In genomic region chr10:15344256-15344875, GRCh38 we compare ENCODE assay signal across 17 cellular contexts. TPM values are rescaled to one million over a fixed set of nuclear protein-coding genes. Genes with fewer than 3 reads are reported as not detected.
DNase-seq lines count a peak whose midpoint lies in the region; ATAC-seq and TF ChIP-seq lines count a peak whose summit lies in the region.
"Had no signal": no experiment of that assay in that cellular context is flagged by ENCODE, and none has a peak within 500 bp of the region (broad histone marks: within the 10 kb centered on the region; RNA-seq: fewer than 3 reads in every experiment).

No MANE protein-coding gene starts in this region.

- H3K9me3 ChIP-seq in BLaER1 (no peaks in the 10 kb centered on the region), colonic mucosa (no peaks in the 10 kb centered on the region)

- TF ChIP-seq CTCF in colonic mucosa (IDR thresholded peaks at IDR 0.05), result no peak
- no peak for TF ChIP-seq CTCF in neural crest cell (conservative IDR thresholded peaks at IDR 0.05)
- no peak for TF ChIP-seq CTCF in natural killer cell (IDR thresholded peaks at IDR 0.05)

- H3K36me3 ChIP-seq in BLaER1 (peaks cover 17% of the 10 kb centered on the region), colonic mucosa (no peaks in the 10 kb centered on the region)

- H3K4me3 ChIP-seq in BLaER1 (no peak overlapping the region), colonic mucosa (no peak overlapping the region)
- H3K4me3 ChIP-seq: smooth muscle cell had no signal

- peak overlapping the region; percentile 61 for H3K4me2 ChIP-seq in BLaER1
- H3K4me2 ChIP-seq: smooth muscle cell had no signal

- H3K27ac Mint-ChIP-seq in neural crest cell (ENCODE audit: unreplicated experiment), result peak overlapping the region; percentile 98
- no peak overlapping the region for H3K27ac Mint-ChIP-seq in natural killer cell
- H3K27ac Mint-ChIP-seq: CD8-positive, alpha-beta T cell; naive thymus-derived CD8-positive, alpha-beta T cell; T-cell had no signal

- intact Hi-C loops in colonic mucosa (cut with DNase I) (no loop called here), natural killer cell (cut with micrococcal nuclease) (no loop called here), sciatic nerve (cut with DNase I) (no loop called here)

- H3K27me3 ChIP-seq in BLaER1, result no peaks in the 10 kb centered on the region
- no peaks in the 10 kb centered on the region for H3K27me3 ChIP-seq in colonic mucosa

- H3K36me3 Mint-ChIP-seq in neural crest cell (ENCODE audit: low read depth) (no peaks in the 10 kb centered on the region), natural killer cell (no peaks in the 10 kb centered on the region)
- H3K36me3 Mint-ChIP-seq: CD8-positive, alpha-beta T cell; naive thymus-derived CD8-positive, alpha-beta T cell; T-cell had no signal

- H3K4me1 ChIP-seq in BLaER1, result peaks cover 32% of the 10 kb centered on the region
- peaks cover 4% of the 10 kb centered on the region for H3K4me1 ChIP-seq in colonic mucosa

- H3K9ac ChIP-seq in BLaER1 (peak overlapping the region; percentile 51; the same call in 1 of the 2 replicates), colonic mucosa (ENCODE audit: low read depth in 2 of 2, low read length in 2 of 2) (peak overlapping the region in 1 of 2 donors; percentile 43)

- peak overlapping the region; percentile 56; the same call in 1 of the 2 replicates for H3K27ac ChIP-seq in BLaER1
- peak overlapping the region; percentile 41 for H3K27ac ChIP-seq in colonic mucosa

- H3K9me3 Mint-ChIP-seq in neural crest cell (no peaks in the 10 kb centered on the region), natural killer cell (no peaks in the 10 kb centered on the region)
- H3K9me3 Mint-ChIP-seq: CD8-positive, alpha-beta T cell; naive thymus-derived CD8-positive, alpha-beta T cell; T-cell had no signal

- peaks cover 94% of the 10 kb centered on the region for H4K20me1 ChIP-seq in BLaER1

- H3K4me1 Mint-ChIP-seq in neural crest cell (peaks cover 47% of the 10 kb centered on the region), natural killer cell (no peaks in the 10 kb centered on the region)

- DNase-seq in NCI-H526 treated with DMSO at 0.1 percent for 48 hours (lab: John Stamatoyannopoulos, UW) (peak; percentile 77), colonic mucosa (no peak), neural crest cell (ENCODE audit: low read depth, low spot score) (no peak), natural killer cell (no peak), NCI-H2029 treated with DMSO at 0.1 percent for 48 hours (lab: John Stamatoyannopoulos, UW) (no peak), sciatic nerve (ENCODE audit: low spot score) (no peak)
- DNase-seq: activated CD4-positive, alpha-beta T cell treated with anti-CD3 and anti-CD28 coated beads, Interleukin-2, amount 50 U/mL, for 1 hour; CD8-positive, alpha-beta T cell; islet precursor cell; MM.1S; naive thymus-derived CD8-positive, alpha-beta T cell; NCI-H510A; stimulated activated CD4-positive, alpha-beta T cell treated with anti-CD3 and anti-CD28 coated beads, Interleukin-4, amount 100 ng/mL, for 4 hours; T-cell had no signal

- H3K4me3 Mint-ChIP-seq in neural crest cell (peak overlapping the region; percentile 12), natural killer cell (no peak overlapping the region)
- H3K4me3 Mint-ChIP-seq: CD8-positive, alpha-beta T cell; naive thymus-derived CD8-positive, alpha-beta T cell; T-cell had no signal

- ATAC-seq in natural killer cell (no peak), HG03196 (IDR thresholded peaks at IDR 0.05; ENCODE audit: unreplicated experiment) (no peak), sciatic nerve (no peak)
- ATAC-seq: CD8-positive, alpha-beta T cell; naive thymus-derived CD8-positive, alpha-beta T cell; T-cell had no signal

- H3K27me3 Mint-ChIP-seq in neural crest cell (ENCODE audit: low read depth), result no peaks in the 10 kb centered on the region
- H3K27me3 Mint-ChIP-seq in natural killer cell (ENCODE audit: low read depth in 2 of 2), result peaks cover 22 to 37% of the 10 kb centered on the region in 2 donors

RNA-seq across cellular contexts. Expression of gene FAM171A1, which starts 26.7 kb away (rescaled TPM):
- total RNA-seq in colonic mucosa (10 to 100 TPM; 50.9 to 65.8 TPM), neural crest cell (64.2 and 70.4 TPM in 2 replicates), natural killer cell (1 to 10 TPM in 2 of 3 donors, under 1 TPM in 1; 0.99 to 2.3 (median 1.6) TPM), sciatic nerve (32.6 TPM)

Comparison
In these comparisons a context has a peak if more than half of its experiments do, and no peak if none do; other contexts are left out.
1. RNA of gene FAM171A1, which starts 26.7 kb away (total RNA-seq): 50.9 to 65.8 TPM in colonic mucosa, 64.2 to 70.4 TPM in neural crest cell and 32.6 TPM in sciatic nerve (single experiment); 0.99 to 2.3 TPM in natural killer cell; every median in the first group is over 10 times any median in the second.